In genomic region chr6:159089909-159090308, GRCh38 we compare ENCODE assay signal across 30 cellular contexts. TPM values are rescaled to one million over a fixed set of nuclear protein-coding genes. Genes with fewer than 3 reads are reported as not detected.
DNase-seq lines count a peak whose midpoint lies in the region; ATAC-seq and TF ChIP-seq lines count a peak whose summit lies in the region.
"Had no signal": no experiment of that assay in that cellular context is flagged by ENCODE, and none has a peak within 500 bp of the region (broad histone marks: within the 10 kb centered on the region; RNA-seq: fewer than 3 reads in every experiment).

No MANE protein-coding gene starts in this region.

- H3K9me3 ChIP-seq in endodermal cell (ENCODE audit: control insufficient read depth, low read length): no peaks in the 10 kb centered on the region
- H3K9me3 ChIP-seq: BE2C, breast epithelium, MG63, prostate gland, testis had no signal

- no peak overlapping the region for H3K9ac ChIP-seq in endodermal cell (ENCODE audit: extremely low read depth, low read length, poor library complexity, severe bottlenecking)

- H3K27me3 Mint-ChIP-seq in activated T-cell treated with anti-CD3 and anti-CD28 coated beads, Interleukin-2, amount 50 U/mL, for 4 hours (ENCODE audit: low read depth): no peaks in the 10 kb centered on the region
- no peaks in the 10 kb centered on the region for H3K27me3 Mint-ChIP-seq in endodermal cell (ENCODE audit: insufficient read depth)
- H3K27me3 Mint-ChIP-seq in stimulated activated naive CD8-positive, alpha-beta T cell treated with anti-CD3 and anti-CD28 coated beads, Interleukin-15, Interleukin-2, amounts not matched to agents 100 ng/mL and 50 ng/mL, for 24 hours: no peaks in the 10 kb centered on the region
- H3K27me3 Mint-ChIP-seq: CD8-positive, alpha-beta memory T cell had no signal

- 91 to 100% methylated on average over 1 to 3 of the region's 3 CpGs for WGBS in endodermal cell (ENCODE audit: insufficient coverage in 1 of 2, insufficient read length in 1 of 2), 2 experiments

- no peaks in the 10 kb centered on the region for H3K9me3 Mint-ChIP-seq in activated T-cell treated with anti-CD3 and anti-CD28 coated beads, Interleukin-2, amount 50 U/mL, for 4 hours
- no peaks in the 10 kb centered on the region for H3K9me3 Mint-ChIP-seq in endodermal cell
- H3K9me3 Mint-ChIP-seq in stimulated activated naive CD8-positive, alpha-beta T cell treated with anti-CD3 and anti-CD28 coated beads, Interleukin-15, Interleukin-2, amounts not matched to agents 100 ng/mL and 50 ng/mL, for 24 hours: no peaks in the 10 kb centered on the region
- H3K9me3 Mint-ChIP-seq: CD8-positive, alpha-beta memory T cell; natural killer cell had no signal

- H3K36me3 Mint-ChIP-seq in activated T-cell treated with anti-CD3 and anti-CD28 coated beads, Interleukin-2, amount 50 U/mL, for 4 hours (ENCODE audit: insufficient read depth): no peaks in the 10 kb centered on the region
- no peaks in the 10 kb centered on the region for H3K36me3 Mint-ChIP-seq in endodermal cell (ENCODE audit: low read depth)
- H3K36me3 Mint-ChIP-seq in stimulated activated naive CD8-positive, alpha-beta T cell treated with anti-CD3 and anti-CD28 coated beads, Interleukin-15, Interleukin-2, amounts not matched to agents 100 ng/mL and 50 ng/mL, for 24 hours (ENCODE audit: low read depth): no peaks in the 10 kb centered on the region
- H3K36me3 Mint-ChIP-seq: natural killer cell had no signal

- TF ChIP-seq CTCF in endodermal cell (conservative IDR thresholded peaks at IDR 0.05) (no peak), GM20000 (IDR thresholded peaks at IDR 0.05; ENCODE audit: extremely low read depth, missing control alignments) (no peak)

- DNase-seq in activated T-cell treated with anti-CD3 and anti-CD28 coated beads, Interleukin-2, amount 50 U/mL, for 4 hours: no peak
- DNase-seq in activated T-cell treated with anti-CD3 and anti-CD28 coated beads, Interleukin-2, amount 50 U/mL, for 1 hour: no peak
- DNase-seq in activated CD8-positive, alpha-beta memory T cell treated with anti-CD3 and anti-CD28 coated beads, Interleukin-2, amount 50 U/mL, for 48 hours: peak; percentile 58
- DNase-seq in endodermal cell (peak; percentile 8), mucosa of gallbladder (ENCODE audit: low spot score) (no peak), GM20000 (ENCODE audit: low spot score) (no peak)
- DNase-seq: amygdala; BE2C; CD8-positive, alpha-beta memory T cell; DMS 273 treated with DMSO at 0.1 percent for 48 hours; EL; kidney glomerular epithelial cell; MG63; natural killer cell; NCI-H1105; NCI-H187 treated with DMSO at 0.1 percent for 48 hours; NCI-H2171; occipital lobe; SHP77 treated with DMSO at 0.1 percent for 48 hours; stimulated activated CD4-positive, alpha-beta T cell treated with anti-CD3 and anti-CD28 coated beads, Interleukin-4, amount 100 ng/mL, for 4 hours; stimulated activated naive CD4-positive, alpha-beta T cell had no signal

- no peak overlapping the region for H3K27ac Mint-ChIP-seq in endodermal cell
- H3K27ac Mint-ChIP-seq in stimulated activated naive CD8-positive, alpha-beta T cell treated with anti-CD3 and anti-CD28 coated beads, Interleukin-15, Interleukin-2, amounts not matched to agents 100 ng/mL and 50 ng/mL, for 24 hours: peak overlapping the region; percentile 86
- H3K27ac Mint-ChIP-seq: natural killer cell had no signal

- no peaks in the 10 kb centered on the region for H3K36me3 ChIP-seq in endodermal cell (ENCODE audit: control insufficient read depth, insufficient read depth, low read length)
- H3K36me3 ChIP-seq: BE2C, breast epithelium, MG63, prostate gland had no signal

- H3K27ac ChIP-seq in endodermal cell (ENCODE audit: low read depth, low read length): no peak overlapping the region
- H3K27ac ChIP-seq: breast epithelium, hepatocyte, prostate gland, testis had no signal

- H3K27me3 ChIP-seq in endodermal cell (ENCODE audit: control insufficient read depth, insufficient read depth, low read length, poor library complexity, severe bottlenecking): no peaks in the 10 kb centered on the region
- H3K27me3 ChIP-seq: breast epithelium, hepatocyte, MG63, testis had no signal

- H3K4me3 ChIP-seq in endodermal cell (ENCODE audit: low read length): no peak overlapping the region
- H3K4me3 ChIP-seq: breast epithelium, hepatocyte, K562, MG63, prostate gland, testis had no signal

- H3K4me1 ChIP-seq in endodermal cell (ENCODE audit: control insufficient read depth, insufficient read depth, low read length): no peaks in the 10 kb centered on the region
- H3K4me1 ChIP-seq: BE2C, breast epithelium, prostate gland, testis had no signal

- peak; percentile 16 to 19 for ATAC-seq in activated T-cell treated with anti-CD3 and anti-CD28 coated beads, Interleukin-2, amount 50 U/mL, for 4 hours
- ATAC-seq: K562, natural killer cell had no signal

- H3K4me1 Mint-ChIP-seq in activated T-cell treated with anti-CD3 and anti-CD28 coated beads, Interleukin-2, amount 50 U/mL, for 4 hours (ENCODE audit: low read depth): peaks cover 28% of the 10 kb centered on the region
- H3K4me1 Mint-ChIP-seq in endodermal cell: peaks cover 8% of the 10 kb centered on the region
- peaks cover 77% of the 10 kb centered on the region for H3K4me1 Mint-ChIP-seq in stimulated activated naive CD8-positive, alpha-beta T cell treated with anti-CD3 and anti-CD28 coated beads, Interleukin-15, Interleukin-2, amounts not matched to agents 100 ng/mL and 50 ng/mL, for 24 hours (ENCODE audit: low read depth)

- no peak overlapping the region for H3K4me3 Mint-ChIP-seq in activated T-cell treated with anti-CD3 and anti-CD28 coated beads, Interleukin-2, amount 50 U/mL, for 4 hours
- H3K4me3 Mint-ChIP-seq in endodermal cell: no peak overlapping the region
- H3K4me3 Mint-ChIP-seq in stimulated activated naive CD8-positive, alpha-beta T cell treated with anti-CD3 and anti-CD28 coated beads, Interleukin-15, Interleukin-2, amounts not matched to agents 100 ng/mL and 50 ng/mL, for 24 hours: peak overlapping the region; percentile 46
- H3K4me3 Mint-ChIP-seq: CD8-positive, alpha-beta memory T cell; natural killer cell had no signal

RNA-seq across cellular contexts. Expression of gene TAGAP, which starts 45.1 kb away (rescaled TPM):
- total RNA-seq in activated T-cell treated with anti-CD3 and anti-CD28 coated beads, Interleukin-2, amount 50 U/mL, for 4 hours: 100 to 1,000 TPM; 120 to 132 (median 130) TPM
- under 1 TPM in 1 of 2 donors, not detected in 1; 0.24 TPM for total RNA-seq in endodermal cell
- not detected for polyA plus RNA-seq in endodermal cell (2013, experiment 1 of 2)
- polyA plus RNA-seq in endodermal cell (2013, experiment 2 of 2): not detected
- total RNA-seq in mucosa of gallbladder: 8.1 TPM
- total RNA-seq: endothelial cell of umbilical vein, H1, NCI-H460 had no signal
- polyA plus RNA-seq: endothelial cell of umbilical vein, H1, K562 had no signal

Comparison
In these comparisons a context has a peak if more than half of its experiments do, and no peak if none do; other contexts are left out.
1. DNase-seq: peak in activated CD8-positive, alpha-beta memory T cell treated with anti-CD3 and anti-CD28 coated beads, Interleukin-2, amount 50 U/mL, for 48 hours (single experiment) and endodermal cell (single experiment); none in activated T-cell treated with anti-CD3 and anti-CD28 coated beads, Interleukin-2, amount 50 U/mL, for 4 hours (single experiment), activated T-cell treated with anti-CD3 and anti-CD28 coated beads, Interleukin-2, amount 50 U/mL, for 1 hour (single experiment), mucosa of gallbladder (single experiment) and GM20000 (single experiment).
2. RNA of gene TAGAP, which starts 45.1 kb away (total RNA-seq): 120 to 132 TPM in activated T-cell treated with anti-CD3 and anti-CD28 coated beads, Interleukin-2, amount 50 U/mL, for 4 hours; 8.1 TPM in mucosa of gallbladder (single experiment) and 0.24 TPM in endodermal cell; every median in the first group is over 10 times any median in the second.